Comparison of ENCODE assay signal across 16 cellular contexts in genomic region chr18:50276452-50276851, GRCh38. TPM values are rescaled to one million over a fixed set of nuclear protein-coding genes. Genes with fewer than 3 reads are reported as not detected.
A peak's percentile ranks its signal among the peaks of the same experiment; 100 is the strongest.
DNase-seq lines count a peak whose midpoint lies in the region; ATAC-seq and TF ChIP-seq lines count a peak whose summit lies in the region.
"Had no signal": no experiment of that assay in that cellular context is flagged by ENCODE, and none has a peak within 500 bp of the region (broad histone marks: within the 10 kb centered on the region; RNA-seq: fewer than 3 reads in every experiment).

No MANE protein-coding gene starts in this region.

- CTCF ChIA-PET in MCF 10A (lab: Yijun Ruan, JAX): interaction anchor here (1.5 kb wide), 1 partner anchor 81 kb away, joined by 6 read pairs; no protein-coding TSS in a partner anchor
- CTCF ChIA-PET in activated CD8-positive, alpha-beta T cell treated with anti-CD3 and anti-CD28 coated beads for 36 hours (lab: Charles Lee): interaction anchor here (1.0 kb wide), 1 partner anchor 8 kb away, joined by 3 read pairs; no protein-coding TSS in a partner anchor

- H3K27ac Mint-ChIP-seq in activated CD4-positive, alpha-beta T cell treated with anti-CD3 and anti-CD28 coated beads, Interleukin-2, amount 10 ng/mL, durations not matched to agents 24 days and 14 days: no peak overlapping the region
- peak overlapping the region; percentile 69 for H3K27ac Mint-ChIP-seq in MCF 10A (ENCODE audit: low read depth, unreplicated experiment)
- no peak overlapping the region for H3K27ac Mint-ChIP-seq in activated CD8-positive, alpha-beta T cell treated with anti-CD3 and anti-CD28 coated beads for 36 hours

- no peaks in the 10 kb centered on the region for H3K9me3 Mint-ChIP-seq in activated CD4-positive, alpha-beta T cell treated with anti-CD3 and anti-CD28 coated beads, Interleukin-2, amount 10 ng/mL, durations not matched to agents 24 days and 14 days
- no peaks in the 10 kb centered on the region for H3K9me3 Mint-ChIP-seq in MCF 10A (ENCODE audit: unreplicated experiment)
- H3K9me3 Mint-ChIP-seq in activated CD8-positive, alpha-beta T cell treated with anti-CD3 and anti-CD28 coated beads for 36 hours: no peaks in the 10 kb centered on the region
- H3K9me3 Mint-ChIP-seq: CD8-positive, alpha-beta memory T cell had no signal

- ATAC-seq in activated CD8-positive, alpha-beta T cell treated with anti-CD3 and anti-CD28 coated beads for 36 hours: no peak
- no peak for ATAC-seq in HG03108 (IDR thresholded peaks at IDR 0.05; ENCODE audit: unreplicated experiment)

- POLR2A ChIA-PET in MCF 10A (lab: Yijun Ruan, JAX): no interaction called here
- POLR2A ChIA-PET in activated CD8-positive, alpha-beta T cell treated with anti-CD3 and anti-CD28 coated beads for 36 hours (lab: Charles Lee): no interaction called here

- TF ChIP-seq POLR2A in breast epithelium (IDR thresholded peaks at IDR 0.05): no peak

- BruUV-seq in MCF 10A (replicated peaks; lab: Mats Ljungman, UMichigan): no TSS peak

- TF ChIP-seq CTCF in MCF 10A (IDR thresholded peaks at IDR 0.05; ENCODE audit: unreplicated experiment) (no peak), breast epithelium (IDR thresholded peaks at IDR 0.05) (no peak)
- TF ChIP-seq CTCF in activated CD8-positive, alpha-beta T cell treated with anti-CD3 and anti-CD28 coated beads for 36 hours (IDR thresholded peaks at IDR 0.05): no peak

- H3K27me3 ChIP-seq in breast epithelium: no peaks in the 10 kb centered on the region

- peaks cover 72% of the 10 kb centered on the region for H3K36me3 Mint-ChIP-seq in activated CD4-positive, alpha-beta T cell treated with anti-CD3 and anti-CD28 coated beads, Interleukin-2, amount 10 ng/mL, durations not matched to agents 24 days and 14 days (ENCODE audit: low read depth)
- peaks cover 73% of the 10 kb centered on the region for H3K36me3 Mint-ChIP-seq in MCF 10A (ENCODE audit: insufficient read depth, unreplicated experiment)
- peaks cover 54% of the 10 kb centered on the region for H3K36me3 Mint-ChIP-seq in activated CD8-positive, alpha-beta T cell treated with anti-CD3 and anti-CD28 coated beads for 36 hours (ENCODE audit: low read depth)

- peaks cover 37% of the 10 kb centered on the region for H3K36me3 ChIP-seq in breast epithelium

- H3K4me1 Mint-ChIP-seq in activated CD4-positive, alpha-beta T cell treated with anti-CD3 and anti-CD28 coated beads, Interleukin-2, amount 10 ng/mL, durations not matched to agents 24 days and 14 days: peaks cover 27% of the 10 kb centered on the region
- peaks cover 30% of the 10 kb centered on the region for H3K4me1 Mint-ChIP-seq in MCF 10A (ENCODE audit: insufficient read depth, unreplicated experiment)
- peaks cover 19% of the 10 kb centered on the region for H3K4me1 Mint-ChIP-seq in activated CD8-positive, alpha-beta T cell treated with anti-CD3 and anti-CD28 coated beads for 36 hours (ENCODE audit: low read depth)

- peaks cover 0 to 5% of the 10 kb centered on the region in 2 donors for H3K4me1 ChIP-seq in breast epithelium
- H3K4me1 ChIP-seq: Caco-2, HAP-1 had no signal

- peak; percentile 50 for DNase-seq in activated CD4-positive, alpha-beta T cell treated with anti-CD3 and anti-CD28 coated beads, Interleukin-2, amount 10 ng/mL, durations not matched to agents 24 days and 14 days
- DNase-seq in activated CD4-positive, alpha-beta T cell treated with anti-CD3 and anti-CD28 coated beads, Interleukin-2, amount 50 U/mL, for 4 hours: no peak
- DNase-seq in MCF 10A (ENCODE audit: unreplicated experiment) (no peak), breast epithelium (ENCODE audit: low spot score in 2 of 2) (no peak), epithelial cell of prostate (ENCODE audit: low read depth, low spot score) (no peak)
- DNase-seq in activated CD8-positive, alpha-beta T cell treated with anti-CD3 and anti-CD28 coated beads for 36 hours: no peak
- DNase-seq: Caco-2; CD8-positive, alpha-beta memory T cell; DND-41; GDM1; GOT3; IMR-90 had no signal

- H3K9me3 ChIP-seq in breast epithelium: no peaks in the 10 kb centered on the region
- H3K9me3 ChIP-seq: Caco-2, HAP-1 had no signal

- no peak overlapping the region for H3K4me3 ChIP-seq in breast epithelium
- H3K4me3 ChIP-seq: HAP-1 had no signal

- H3K27ac ChIP-seq in breast epithelium: no peak overlapping the region
- H3K27ac ChIP-seq in epithelial cell of prostate: peak overlapping the region; percentile 96
- H3K27ac ChIP-seq: 22Rv1 had no signal

- no peak overlapping the region for H3K4me3 Mint-ChIP-seq in activated CD4-positive, alpha-beta T cell treated with anti-CD3 and anti-CD28 coated beads, Interleukin-2, amount 10 ng/mL, durations not matched to agents 24 days and 14 days
- no peak overlapping the region for H3K4me3 Mint-ChIP-seq in MCF 10A (ENCODE audit: unreplicated experiment)
- H3K4me3 Mint-ChIP-seq in activated CD8-positive, alpha-beta T cell treated with anti-CD3 and anti-CD28 coated beads for 36 hours: no peak overlapping the region
- H3K4me3 Mint-ChIP-seq: CD8-positive, alpha-beta memory T cell had no signal

- no peaks in the 10 kb centered on the region for H3K27me3 Mint-ChIP-seq in activated CD4-positive, alpha-beta T cell treated with anti-CD3 and anti-CD28 coated beads, Interleukin-2, amount 10 ng/mL, durations not matched to agents 24 days and 14 days
- no peaks in the 10 kb centered on the region for H3K27me3 Mint-ChIP-seq in MCF 10A (ENCODE audit: insufficient read depth, unreplicated experiment)
- H3K27me3 Mint-ChIP-seq in activated CD8-positive, alpha-beta T cell treated with anti-CD3 and anti-CD28 coated beads for 36 hours: no peaks in the 10 kb centered on the region
- H3K27me3 Mint-ChIP-seq: CD8-positive, alpha-beta memory T cell had no signal

- intact Hi-C loops in activated CD4-positive, alpha-beta T cell treated with anti-CD3 and anti-CD28 coated beads, Interleukin-2, amount 10 ng/mL, durations not matched to agents 24 days and 14 days (cut with micrococcal nuclease): no loop called here
- intact Hi-C loops in MCF 10A (cut with micrococcal nuclease): no loop called here
- intact Hi-C loops in breast epithelium (cut with DNase I; ENCODE audit: low total_unique reads): no loop called here
- intact Hi-C loops in activated CD8-positive, alpha-beta T cell treated with anti-CD3 and anti-CD28 coated beads for 36 hours (cut with micrococcal nuclease): no loop called here

RNA-seq across cellular contexts. Expression of gene MBD1, which starts 4.9 kb away (rescaled TPM):
- total RNA-seq in activated CD4-positive, alpha-beta T cell treated with anti-CD3 and anti-CD28 coated beads, Interleukin-2, amount 10 ng/mL, durations not matched to agents 24 days and 14 days: 91.7 and 93.3 TPM in 2 replicates
- total RNA-seq in MCF 10A (2022): 203 and 227 TPM in 2 replicates
- total RNA-seq in breast epithelium: 10 to 100 TPM; 51.2 to 82.3 (median 71.1) TPM
- total RNA-seq in activated CD8-positive, alpha-beta T cell treated with anti-CD3 and anti-CD28 coated beads for 36 hours: 10 to 100 TPM; 67.4 to 69.0 TPM

RNA-seq across cellular contexts. Expression of gene CFAP53, which starts 10.2 kb away (rescaled TPM):
- total RNA-seq in activated CD4-positive, alpha-beta T cell treated with anti-CD3 and anti-CD28 coated beads, Interleukin-2, amount 10 ng/mL, durations not matched to agents 24 days and 14 days: 0.38 and 0.63 TPM in 2 replicates
- 2.2 and 5.0 TPM in 2 replicates for total RNA-seq in MCF 10A (2022)
- total RNA-seq in breast epithelium: 1 to 10 TPM in 2 of 3 donors, under 1 TPM in 1; 0.80 to 3.4 (median 1.6) TPM
- total RNA-seq in activated CD8-positive, alpha-beta T cell treated with anti-CD3 and anti-CD28 coated beads for 36 hours: under 1 TPM; 0.27 to 0.76 TPM
- total RNA-seq: Caco-2, HT-29 had no signal

RNA-seq across cellular contexts. Expression of gene CXXC1, which starts 11.0 kb away (rescaled TPM):
- total RNA-seq in activated CD4-positive, alpha-beta T cell treated with anti-CD3 and anti-CD28 coated beads, Interleukin-2, amount 10 ng/mL, durations not matched to agents 24 days and 14 days: 102 and 105 TPM in 2 replicates
- 65.1 and 85.4 TPM in 2 replicates for total RNA-seq in MCF 10A (2022)
- total RNA-seq in breast epithelium: 10 to 100 TPM; 50.6 to 64.2 (median 61.5) TPM
- 10 to 100 TPM; 87.0 to 88.0 TPM for total RNA-seq in activated CD8-positive, alpha-beta T cell treated with anti-CD3 and anti-CD28 coated beads for 36 hours
